In the genomic region with DNA sequence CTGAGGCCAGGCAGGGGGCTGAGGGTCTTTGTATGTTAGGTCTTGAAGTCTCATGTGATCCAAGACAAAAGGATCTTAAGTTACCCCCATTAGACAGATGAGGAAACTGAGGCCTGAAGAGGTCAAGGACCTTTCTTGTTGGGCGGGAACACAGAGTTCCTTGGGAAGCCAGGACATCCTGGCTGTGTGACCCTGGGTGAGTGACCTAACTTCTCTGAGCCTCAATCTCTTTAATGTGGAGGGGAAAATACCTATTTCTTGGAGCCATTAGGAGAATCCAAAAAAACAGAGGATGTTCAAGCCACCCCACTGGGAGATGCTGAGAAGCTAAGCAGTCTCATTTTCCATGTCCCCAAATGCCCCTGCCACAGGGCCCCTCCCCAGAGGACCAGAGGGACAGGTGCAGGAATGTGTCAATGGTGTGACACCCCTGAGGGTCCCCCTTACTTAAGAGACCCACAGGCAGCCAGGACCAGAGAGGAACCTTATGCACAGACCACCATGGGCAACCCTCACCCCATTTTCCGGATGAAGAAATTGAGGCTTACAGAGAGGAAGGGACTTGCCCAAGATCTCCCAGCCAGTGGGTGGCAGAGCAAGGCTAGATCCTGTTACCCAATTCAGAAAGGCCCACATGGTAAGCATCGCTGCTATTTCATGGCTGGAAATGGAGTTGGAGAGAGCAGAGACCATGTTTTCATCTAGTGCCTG, we compare ENCODE assay signal across 14 cellular contexts.
DNase-seq lines count a peak whose midpoint lies in the region; ATAC-seq and TF ChIP-seq lines count a peak whose summit lies in the region.
"Had no signal": no experiment of that assay in that cellular context is flagged by ENCODE, and none has a peak within 500 bp of the region (broad histone marks: within the 10 kb centered on the region; RNA-seq: fewer than 3 reads in every experiment).

No MANE protein-coding gene starts in this region.

- no peak overlapping the region for H3K4me3 ChIP-seq in RWPE2 (ENCODE audit: severe bottlenecking)
- H3K4me3 ChIP-seq: vagina had no signal

- H3K4me1 Mint-ChIP-seq in effector memory CD8-positive, alpha-beta T cell (ENCODE audit: low read depth in 2 of 2), result peaks cover 92% of the 10 kb centered on the region in 2 donors
- H3K4me1 Mint-ChIP-seq in stimulated activated naive CD8-positive, alpha-beta T cell treated with anti-CD3 and anti-CD28 coated beads, Interleukin-15, amount 100 ng/mL, for 72 hours, result peaks cover 100% of the 10 kb centered on the region

- H3K9me3 Mint-ChIP-seq in effector memory CD8-positive, alpha-beta T cell, result no peaks in the 10 kb centered on the region
- no peaks in the 10 kb centered on the region for H3K9me3 Mint-ChIP-seq in stimulated activated naive CD8-positive, alpha-beta T cell treated with anti-CD3 and anti-CD28 coated beads, Interleukin-15, amount 100 ng/mL, for 72 hours

- no peaks in the 10 kb centered on the region for H3K4me1 ChIP-seq in RWPE2 (ENCODE audit: insufficient read depth, poor library complexity, severe bottlenecking)
- H3K4me1 ChIP-seq: vagina had no signal

- DNase-seq in activated effector memory CD4-positive, alpha-beta T cell treated with anti-CD3 and anti-CD28 coated beads, Interleukin-2, amount 50 U/mL, for 16 hours, result peak; percentile 57
- DNase-seq in activated effector memory CD4-positive, alpha-beta T cell treated with Interleukin-2 at 50 U/mL for 16 hours, result no peak
- DNase-seq in RWPE2 (ENCODE audit: low spot score), result peak; percentile 13
- no peak for DNase-seq in effector memory CD8-positive, alpha-beta T cell
- no peak for DNase-seq in stimulated activated naive CD8-positive, alpha-beta T cell treated with anti-CD3 and anti-CD28 coated beads, Interleukin-15, amount 100 ng/mL, for 72 hours
- DNase-seq: DMS153; effector CD8-positive, alpha-beta T cell; foreskin melanocyte; NCI-H1436; stimulated activated CD4-positive, alpha-beta T cell treated with anti-CD3 and anti-CD28 coated beads, Interleukin-1b, Interleukin-23, amount 100 ng/mL, for 48 hours had no signal

- H3K9me3 ChIP-seq in RWPE2 (ENCODE audit: severe bottlenecking), result no peaks in the 10 kb centered on the region
- H3K9me3 ChIP-seq: vagina had no signal

- TF ChIP-seq CTCF in RWPE2 (IDR thresholded peaks at IDR 0.05; ENCODE audit: poor library complexity, severe bottlenecking), result no peak

- ATAC-seq in RWPE2 (ENCODE audit: low read depth), result no peak
- no peak for ATAC-seq in effector memory CD8-positive, alpha-beta T cell (replicated peaks)
- no peak for ATAC-seq in stimulated activated naive CD8-positive, alpha-beta T cell treated with anti-CD3 and anti-CD28 coated beads, Interleukin-15, amount 100 ng/mL, for 72 hours
- no peak for ATAC-seq in HG03378 (IDR thresholded peaks at IDR 0.05; ENCODE audit: unreplicated experiment)
- ATAC-seq in GM19463 (IDR thresholded peaks at IDR 0.05; ENCODE audit: unreplicated experiment), result no peak
- ATAC-seq in GM21528 (IDR thresholded peaks at IDR 0.05; ENCODE audit: low FRiP score, unreplicated experiment), result no peak

- peaks cover 62% of the 10 kb centered on the region for H3K36me3 ChIP-seq in RWPE2 (ENCODE audit: low read depth)
- H3K36me3 ChIP-seq: vagina had no signal

- no peaks in the 10 kb centered on the region for H3K27me3 Mint-ChIP-seq in effector memory CD8-positive, alpha-beta T cell
- H3K27me3 Mint-ChIP-seq in stimulated activated naive CD8-positive, alpha-beta T cell treated with anti-CD3 and anti-CD28 coated beads, Interleukin-15, amount 100 ng/mL, for 72 hours, result no peaks in the 10 kb centered on the region

- peak overlapping the region; percentile 88 to 98 for H3K4me3 Mint-ChIP-seq in effector memory CD8-positive, alpha-beta T cell
- H3K4me3 Mint-ChIP-seq in stimulated activated naive CD8-positive, alpha-beta T cell treated with anti-CD3 and anti-CD28 coated beads, Interleukin-15, amount 100 ng/mL, for 72 hours, result peak overlapping the region; percentile 75 to 98

- H3K27ac ChIP-seq in RWPE2 (ENCODE audit: poor library complexity, severe bottlenecking), result no peak overlapping the region
- H3K27ac ChIP-seq: vagina had no signal

- H3K36me3 Mint-ChIP-seq in effector memory CD8-positive, alpha-beta T cell (ENCODE audit: insufficient read depth), result peaks cover 90% of the 10 kb centered on the region

- H3K27me3 ChIP-seq in RWPE2 (ENCODE audit: insufficient read depth, poor library complexity, severe bottlenecking), result no peaks in the 10 kb centered on the region
- H3K27me3 ChIP-seq: vagina had no signal

- H3K27ac Mint-ChIP-seq in effector memory CD8-positive, alpha-beta T cell, result peak overlapping the region; percentile 93 to 96
- H3K27ac Mint-ChIP-seq in stimulated activated naive CD8-positive, alpha-beta T cell treated with anti-CD3 and anti-CD28 coated beads, Interleukin-15, amount 100 ng/mL, for 72 hours, result peak overlapping the region; percentile 89 to 96

Comparison
In these comparisons a context has a peak if more than half of its experiments do, and no peak if none do; other contexts are left out.
1. DNase-seq: peak in activated effector memory CD4-positive, alpha-beta T cell treated with anti-CD3 and anti-CD28 coated beads, Interleukin-2, amount 50 U/mL, for 16 hours (single experiment) and RWPE2 (single experiment); none in activated effector memory CD4-positive, alpha-beta T cell treated with Interleukin-2 at 50 U/mL for 16 hours (single experiment), effector memory CD8-positive, alpha-beta T cell (0 of 3) and stimulated activated naive CD8-positive, alpha-beta T cell treated with anti-CD3 and anti-CD28 coated beads, Interleukin-15, amount 100 ng/mL, for 72 hours (0 of 2).